ENCODE assay signal across 24 cellular contexts in genomic region chr4:622071-622995, GRCh38. TPM values are rescaled to one million over a fixed set of nuclear protein-coding genes. Genes with fewer than 3 reads are reported as not detected.
A peak's percentile ranks its signal among the peaks of the same experiment; 100 is the strongest.
DNase-seq lines count a peak whose midpoint lies in the region; ATAC-seq lines count a peak whose summit lies in the region.
"Had no signal": no experiment of that assay in that cellular context is flagged by ENCODE, and none has a peak within 500 bp of the region (broad histone marks: within the 10 kb centered on the region; RNA-seq: fewer than 3 reads in every experiment).

No MANE protein-coding gene starts in this region.

- no peaks in the 10 kb centered on the region for H3K4me1 Mint-ChIP-seq in activated T-cell treated with anti-CD3 and anti-CD28 coated beads, Interleukin-2, amount 50 U/mL, for 24 hours (ENCODE audit: low read depth)
- no peaks in the 10 kb centered on the region for H3K4me1 Mint-ChIP-seq in activated T-cell treated with anti-CD3 and anti-CD28 coated beads, Interleukin-2, amount 50 U/mL, for 4 hours (ENCODE audit: low read depth)
- H3K4me1 Mint-ChIP-seq: stimulated activated effector memory CD8-positive, alpha-beta T cell treated with anti-CD3 and anti-CD28 coated beads, Interleukin-12 subunit alpha, Interleukin-12 subunit beta, amount 100 ng/mL, for 72 hours had no signal

- no peaks in the 10 kb centered on the region for H3K9me3 Mint-ChIP-seq in activated T-cell treated with anti-CD3 and anti-CD28 coated beads, Interleukin-2, amount 50 U/mL, for 24 hours
- no peaks in the 10 kb centered on the region for H3K9me3 Mint-ChIP-seq in activated T-cell treated with anti-CD3 and anti-CD28 coated beads, Interleukin-2, amount 50 U/mL, for 4 hours
- H3K9me3 Mint-ChIP-seq: stimulated activated effector memory CD8-positive, alpha-beta T cell treated with anti-CD3 and anti-CD28 coated beads, Interleukin-12 subunit alpha, Interleukin-12 subunit beta, amount 100 ng/mL, for 72 hours had no signal

- no peak overlapping the region for H3K27ac Mint-ChIP-seq in activated T-cell treated with anti-CD3 and anti-CD28 coated beads, Interleukin-2, amount 50 U/mL, for 24 hours
- H3K27ac Mint-ChIP-seq: stimulated activated effector memory CD8-positive, alpha-beta T cell treated with anti-CD3 and anti-CD28 coated beads, Interleukin-12 subunit alpha, Interleukin-12 subunit beta, amount 100 ng/mL, for 72 hours had no signal

- no peak overlapping the region for H3K4me3 Mint-ChIP-seq in activated T-cell treated with anti-CD3 and anti-CD28 coated beads, Interleukin-2, amount 50 U/mL, for 24 hours
- H3K4me3 Mint-ChIP-seq in activated T-cell treated with anti-CD3 and anti-CD28 coated beads, Interleukin-2, amount 50 U/mL, for 4 hours = no peak overlapping the region
- H3K4me3 Mint-ChIP-seq: stimulated activated effector memory CD8-positive, alpha-beta T cell treated with anti-CD3 and anti-CD28 coated beads, Interleukin-12 subunit alpha, Interleukin-12 subunit beta, amount 100 ng/mL, for 72 hours had no signal

- DNase-seq in activated T-cell treated with anti-CD3 and anti-CD28 coated beads, Interleukin-2, amount 50 U/mL, for 24 hours = peak; percentile 13
- no peak for DNase-seq in activated T-cell treated with anti-CD3 and anti-CD28 coated beads, Interleukin-2, amount 50 U/mL, for 4 hours
- peak; percentile 24 for DNase-seq in RPMI7951 (ENCODE audit: low read depth)
- DNase-seq in islet precursor cell = peak; percentile 45
- DNase-seq in substantia nigra (lab: John Stamatoyannopoulos, UW) = peak in 1 of 49 donors; percentile 19
- no peak for DNase-seq in NCI-H1417 treated with DMSO at 0.1 percent for 48 hours (lab: John Stamatoyannopoulos, UW)
- DNase-seq: activated CD4-positive, alpha-beta T cell treated with anti-CD3 and anti-CD28 coated beads for 4 hours; DMS79; NCI-H1436 treated with DMSO at 0.1 percent for 48 hours; NCI-H774; stimulated activated CD4-positive, alpha-beta T cell treated with anti-CD3 and anti-CD28 coated beads, Interleukin-15, amount 100 ng/mL, for 24 hours; T-helper 9 cell; thyroid gland had no signal

- H3K27ac ChIP-seq in substantia nigra (ENCODE audit: low read depth, low read length, poor library complexity, severe bottlenecking) = peak overlapping the region; percentile 78
- H3K27ac ChIP-seq: A549, ascending aorta, C4-2B, gastroesophageal sphincter, thyroid gland had no signal

- no peak for ATAC-seq in activated T-cell treated with anti-CD3 and anti-CD28 coated beads, Interleukin-2, amount 50 U/mL, for 4 hours
- ATAC-seq in HG03469 (IDR thresholded peaks at IDR 0.05; ENCODE audit: unreplicated experiment) (no peak), GM21367 (IDR thresholded peaks at IDR 0.05; ENCODE audit: unreplicated experiment) (no peak)
- ATAC-seq: A549; gastroesophageal sphincter; HCT116; Panc1; stimulated activated effector memory CD8-positive, alpha-beta T cell treated with anti-CD3 and anti-CD28 coated beads, Interleukin-12 subunit alpha, Interleukin-12 subunit beta, amount 100 ng/mL, for 72 hours had no signal

- peaks cover 38% of the 10 kb centered on the region for H3K27me3 Mint-ChIP-seq in activated T-cell treated with anti-CD3 and anti-CD28 coated beads, Interleukin-2, amount 50 U/mL, for 24 hours
- H3K27me3 Mint-ChIP-seq in activated T-cell treated with anti-CD3 and anti-CD28 coated beads, Interleukin-2, amount 50 U/mL, for 4 hours (ENCODE audit: low read depth) = peaks cover 24% of the 10 kb centered on the region

- no peaks in the 10 kb centered on the region for H3K36me3 Mint-ChIP-seq in activated T-cell treated with anti-CD3 and anti-CD28 coated beads, Interleukin-2, amount 50 U/mL, for 24 hours (ENCODE audit: low read depth)
- H3K36me3 Mint-ChIP-seq in activated T-cell treated with anti-CD3 and anti-CD28 coated beads, Interleukin-2, amount 50 U/mL, for 4 hours (ENCODE audit: insufficient read depth) = no peaks in the 10 kb centered on the region
- H3K36me3 Mint-ChIP-seq: stimulated activated effector memory CD8-positive, alpha-beta T cell treated with anti-CD3 and anti-CD28 coated beads, Interleukin-12 subunit alpha, Interleukin-12 subunit beta, amount 100 ng/mL, for 72 hours had no signal

RNA-seq across cellular contexts. Expression of gene PDE6B, which starts 3.0 kb away (rescaled TPM):
- 10 to 100 TPM in 2 of 3 donors, 1 to 10 TPM in 1; 8.3 to 10.5 (median 10.3) TPM for total RNA-seq in activated T-cell treated with anti-CD3 and anti-CD28 coated beads, Interleukin-2, amount 50 U/mL, for 4 hours
- total RNA-seq in RPMI7951 (2014; rRNA removed; shearing (Covaris generic)) = not detected in 2 replicates
- total RNA-seq: ascending aorta had no signal

RNA-seq across cellular contexts. Expression of gene TMEM271, which starts 46.2 kb away (rescaled TPM):
- not detected for total RNA-seq in activated T-cell treated with anti-CD3 and anti-CD28 coated beads, Interleukin-2, amount 50 U/mL, for 4 hours
- not detected in 2 replicates for total RNA-seq in RPMI7951 (2014; rRNA removed; shearing (Covaris generic))
- total RNA-seq: ascending aorta, mononuclear cell, renal cortical epithelial cell, thyroid gland had no signal

RNA-seq across cellular contexts. Expression of gene ATP5ME, which starts 51.7 kb away (rescaled TPM):
- total RNA-seq in activated T-cell treated with anti-CD3 and anti-CD28 coated beads, Interleukin-2, amount 50 U/mL, for 4 hours = 100 to 1,000 TPM; 227 to 249 (median 244) TPM
- total RNA-seq in RPMI7951 (2014; rRNA removed; shearing (Covaris generic)) = 217 and 228 TPM in 2 replicates
- total RNA-seq: ascending aorta had no signal

RNA-seq across cellular contexts. Expression of gene MYL5, which starts 52.0 kb away (rescaled TPM):
- 10 to 100 TPM; 13.7 to 16.0 (median 15.1) TPM for total RNA-seq in activated T-cell treated with anti-CD3 and anti-CD28 coated beads, Interleukin-2, amount 50 U/mL, for 4 hours
- 1.3 and 3.2 TPM in 2 replicates for total RNA-seq in RPMI7951 (2014; rRNA removed; shearing (Covaris generic))

Comparison
In these comparisons a context has a peak if more than half of its experiments do, and no peak if none do; other contexts are left out.
1. DNase-seq: peak in activated T-cell treated with anti-CD3 and anti-CD28 coated beads, Interleukin-2, amount 50 U/mL, for 24 hours (single experiment), RPMI7951 (single experiment) and islet precursor cell (single experiment); none in activated T-cell treated with anti-CD3 and anti-CD28 coated beads, Interleukin-2, amount 50 U/mL, for 4 hours (single experiment) and NCI-H1417 treated with DMSO at 0.1 percent for 48 hours (single experiment).